ENCODE assay signal across 8 cellular contexts in the genomic region with DNA sequence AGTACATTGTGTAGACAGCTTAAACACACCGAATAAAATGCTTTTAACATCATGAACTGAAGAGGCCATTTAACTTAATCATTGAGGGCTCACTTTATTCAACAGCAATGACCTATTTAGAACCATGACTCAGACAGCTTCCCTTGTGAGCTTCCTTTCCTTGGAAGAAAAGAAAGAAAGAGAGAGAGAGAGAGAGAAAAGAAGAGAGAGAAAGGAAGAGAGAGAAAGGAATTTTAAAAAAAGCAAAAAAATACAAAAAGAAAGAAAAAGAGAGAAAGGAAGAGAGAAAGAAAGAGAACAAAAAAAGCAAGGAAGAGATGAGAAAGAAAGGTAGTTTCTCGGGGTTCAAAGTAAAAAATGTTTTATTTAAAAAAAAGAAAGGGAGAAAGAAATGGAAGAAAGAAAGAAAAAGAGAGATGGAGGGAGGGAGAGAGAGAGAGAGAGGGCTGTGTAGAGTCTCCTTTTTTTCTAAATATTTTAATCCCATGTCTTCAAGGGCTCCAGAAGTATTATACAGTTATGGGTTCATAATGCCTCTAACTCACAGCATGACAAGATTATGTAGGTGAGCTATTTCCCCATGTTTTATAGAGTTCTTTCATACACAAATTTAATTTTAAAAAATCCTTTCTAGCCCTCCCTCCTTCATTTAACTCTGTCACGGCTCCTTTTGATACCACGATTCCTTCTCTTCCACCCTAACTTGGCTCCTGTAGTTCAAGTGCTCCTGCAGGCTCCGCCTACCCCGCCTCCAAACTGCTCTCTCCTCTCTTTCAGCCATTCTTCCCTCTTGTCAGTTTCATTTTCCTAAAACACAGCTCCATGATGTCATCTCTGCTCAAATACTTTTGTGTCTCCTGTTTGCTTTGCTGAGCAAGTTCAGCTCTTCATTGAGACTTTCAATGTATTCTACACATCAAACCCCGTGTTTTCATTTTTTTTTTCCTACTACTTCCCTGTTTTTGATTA.
A peak's percentile ranks its signal among the peaks of the same experiment; 100 is the strongest.
DNase-seq lines count a peak whose midpoint lies in the region; ATAC-seq and TF ChIP-seq lines count a peak whose summit lies in the region.

No MANE protein-coding gene starts in this region.

- no peaks in the 10 kb centered on the region for H4K20me1 ChIP-seq in DND-41 (ENCODE audit: insufficient read depth, low read length)

- peaks cover 9% of the 10 kb centered on the region; the same call in 1 of the 2 replicates for H3K4me1 ChIP-seq in DND-41 (ENCODE audit: insufficient read depth, low read length)

- H3K27me3 ChIP-seq in DND-41 (ENCODE audit: insufficient read depth, low read length, poor library complexity) = no peaks in the 10 kb centered on the region

- DNase-seq in DND-41 = peak; percentile 32
- DNase-seq in NCI-H226 = peak; percentile 23
- peak; percentile 66 for DNase-seq in epithelial cell of esophagus (ENCODE audit: low read depth)
- DNase-seq in nephron progenitor cell = no peak
- DNase-seq in stimulated activated CD8-positive, alpha-beta memory T cell treated with anti-CD3 and anti-CD28 coated beads, Interleukin-4, amount 100 ng/mL, for 48 hours = no peak
- DNase-seq in activated gamma-delta T cell (lab: John Stamatoyannopoulos, UW) = no peak

- no peak overlapping the region for H3K27ac ChIP-seq in DND-41 (ENCODE audit: low read length)

- peak overlapping the region; percentile 12; the same call in 1 of the 2 replicates for H3K4me2 ChIP-seq in DND-41 (ENCODE audit: insufficient read depth, low read length)

- TF ChIP-seq CTCF in DND-41 (IDR thresholded peaks at IDR 0.05; ENCODE audit: borderline replicate concordance, extremely low read depth, low read length, poor library complexity, severe bottlenecking) (no peak), epithelial cell of esophagus (IDR thresholded peaks at IDR 0.05; ENCODE audit: insufficient read depth, low read depth, low read length, missing control alignments) (no peak), nephron progenitor cell (IDR thresholded peaks at IDR 0.05) (no peak)

- H3K4me1 Mint-ChIP-seq in nephron progenitor cell = peaks cover 16% of the 10 kb centered on the region

- no peak overlapping the region for H3K4me3 Mint-ChIP-seq in nephron progenitor cell

- H3K36me3 ChIP-seq in DND-41 (ENCODE audit: insufficient read depth, low read length) = no peaks in the 10 kb centered on the region

- peak overlapping the region; percentile 25 for H3K27ac Mint-ChIP-seq in nephron progenitor cell

- peak overlapping the region; percentile 45; the same call in 1 of the 2 replicates for H2AFZ ChIP-seq in DND-41 (ENCODE audit: low read depth, low read length)

- H3K9me3 ChIP-seq in DND-41 (ENCODE audit: insufficient read depth, low read length, severe bottlenecking) = peaks cover 5% of the 10 kb centered on the region

- peaks cover 16% of the 10 kb centered on the region for H3K9me3 Mint-ChIP-seq in nephron progenitor cell

- ATAC-seq in DND-41 (ENCODE audit: insufficient read depth, low read depth) (peak; percentile 77), GM21717 (IDR thresholded peaks at IDR 0.05; ENCODE audit: unreplicated experiment) (no peak), HG03469 (IDR thresholded peaks at IDR 0.05; ENCODE audit: unreplicated experiment) (no peak)

- no peaks in the 10 kb centered on the region for H3K79me2 ChIP-seq in DND-41 (ENCODE audit: insufficient read depth, low read length)

- H3K9ac ChIP-seq in DND-41 (ENCODE audit: low read depth, low read length) = no peak overlapping the region

- H3K4me3 ChIP-seq in DND-41 (ENCODE audit: low read depth in 1 of 2, low read length in 2 of 2) = no peak overlapping the region
- H3K4me3 ChIP-seq in epithelial cell of esophagus (ENCODE audit: low read length) = no peak overlapping the region

- H3K36me3 Mint-ChIP-seq in nephron progenitor cell (ENCODE audit: low read depth) = peaks cover 15% of the 10 kb centered on the region

- H3K27me3 Mint-ChIP-seq in nephron progenitor cell (ENCODE audit: low read depth, poor library complexity) = peaks cover 6% of the 10 kb centered on the region

Comparison
In these comparisons a context has a peak if more than half of its experiments do, and no peak if none do; other contexts are left out.
1. DNase-seq: peak in DND-41 (single experiment), NCI-H226 (single experiment) and epithelial cell of esophagus (single experiment); none in nephron progenitor cell (single experiment), stimulated activated CD8-positive, alpha-beta memory T cell treated with anti-CD3 and anti-CD28 coated beads, Interleukin-4, amount 100 ng/mL, for 48 hours (single experiment) and activated gamma-delta T cell (single experiment).